In the genomic region with DNA sequence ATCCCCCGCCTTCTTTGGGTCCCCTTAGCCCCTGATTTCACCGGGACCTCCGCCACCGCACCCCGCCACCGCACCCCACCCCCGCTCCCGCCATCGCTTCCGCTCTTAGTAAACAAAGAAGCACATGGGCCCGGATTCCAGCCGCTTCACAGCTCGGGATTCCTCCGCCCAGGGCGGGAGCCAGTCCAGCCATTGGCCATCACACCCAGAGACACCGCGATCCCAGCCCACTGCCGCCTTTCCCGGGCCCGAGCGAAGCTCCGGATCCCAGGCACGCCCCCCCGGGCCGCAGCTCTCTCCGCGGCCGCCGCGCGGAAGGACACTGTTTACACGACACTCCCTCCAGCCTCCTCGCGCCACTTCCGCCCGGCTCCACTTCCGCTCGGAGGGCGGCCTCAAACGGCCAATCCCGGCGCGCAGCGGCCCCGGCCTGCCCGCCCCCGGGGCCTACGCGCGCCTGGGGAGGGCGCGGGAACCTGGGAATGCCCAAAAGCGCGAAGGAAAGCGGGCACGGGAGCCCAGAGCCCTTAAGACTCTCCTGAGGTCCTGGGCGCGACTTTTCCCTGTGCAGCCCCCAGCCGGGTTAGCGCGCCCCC, we compare ENCODE assay signal across 1 cellular context.
TF ChIP-seq lines count a peak whose summit lies in the region.

No MANE protein-coding gene starts in this region.

TF ChIP-seq in HEK293, 187 proteins besides CTCF, POLR2A, EP300 and RAD21 (continued from another document and continues in another):
- TF ChIP-seq, protein P1, sequence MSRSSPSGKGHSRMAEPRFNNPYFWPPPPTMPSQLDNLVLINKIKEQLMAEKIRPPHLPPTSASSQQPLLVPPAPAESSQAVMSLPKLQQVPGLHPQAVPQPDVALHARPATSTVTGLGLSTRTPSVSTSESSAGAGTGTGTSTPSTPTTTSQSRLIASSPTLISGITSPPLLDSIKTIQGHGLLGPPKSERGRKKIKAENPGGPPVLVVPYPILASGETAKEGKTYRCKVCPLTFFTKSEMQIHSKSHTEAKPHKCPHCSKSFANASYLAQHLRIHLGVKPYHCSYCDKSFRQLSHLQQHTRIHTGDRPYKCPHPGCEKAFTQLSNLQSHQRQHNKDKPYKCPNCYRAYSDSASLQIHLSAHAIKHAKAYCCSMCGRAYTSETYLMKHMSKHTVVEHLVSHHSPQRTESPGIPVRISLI (tag by site-specific recombination; IDR thresholded peaks at IDR 0.05), result no peak
- TF ChIP-seq ZNF140 (tag by site-specific recombination; IDR thresholded peaks at IDR 0.05), result no peak
- TF ChIP-seq, protein P2, sequence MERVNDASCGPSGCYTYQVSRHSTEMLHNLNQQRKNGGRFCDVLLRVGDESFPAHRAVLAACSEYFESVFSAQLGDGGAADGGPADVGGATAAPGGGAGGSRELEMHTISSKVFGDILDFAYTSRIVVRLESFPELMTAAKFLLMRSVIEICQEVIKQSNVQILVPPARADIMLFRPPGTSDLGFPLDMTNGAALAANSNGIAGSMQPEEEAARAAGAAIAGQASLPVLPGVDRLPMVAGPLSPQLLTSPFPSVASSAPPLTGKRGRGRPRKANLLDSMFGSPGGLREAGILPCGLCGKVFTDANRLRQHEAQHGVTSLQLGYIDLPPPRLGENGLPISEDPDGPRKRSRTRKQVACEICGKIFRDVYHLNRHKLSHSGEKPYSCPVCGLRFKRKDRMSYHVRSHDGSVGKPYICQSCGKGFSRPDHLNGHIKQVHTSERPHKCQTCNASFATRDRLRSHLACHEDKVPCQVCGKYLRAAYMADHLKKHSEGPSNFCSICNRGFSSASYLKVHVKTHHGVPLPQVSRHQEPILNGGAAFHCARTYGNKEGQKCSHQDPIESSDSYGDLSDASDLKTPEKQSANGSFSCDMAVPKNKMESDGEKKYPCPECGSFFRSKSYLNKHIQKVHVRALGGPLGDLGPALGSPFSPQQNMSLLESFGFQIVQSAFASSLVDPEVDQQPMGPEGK (tag by site-specific recombination; IDR thresholded peaks at IDR 0.05), result peak; percentile 83
- TF ChIP-seq, protein P3, sequence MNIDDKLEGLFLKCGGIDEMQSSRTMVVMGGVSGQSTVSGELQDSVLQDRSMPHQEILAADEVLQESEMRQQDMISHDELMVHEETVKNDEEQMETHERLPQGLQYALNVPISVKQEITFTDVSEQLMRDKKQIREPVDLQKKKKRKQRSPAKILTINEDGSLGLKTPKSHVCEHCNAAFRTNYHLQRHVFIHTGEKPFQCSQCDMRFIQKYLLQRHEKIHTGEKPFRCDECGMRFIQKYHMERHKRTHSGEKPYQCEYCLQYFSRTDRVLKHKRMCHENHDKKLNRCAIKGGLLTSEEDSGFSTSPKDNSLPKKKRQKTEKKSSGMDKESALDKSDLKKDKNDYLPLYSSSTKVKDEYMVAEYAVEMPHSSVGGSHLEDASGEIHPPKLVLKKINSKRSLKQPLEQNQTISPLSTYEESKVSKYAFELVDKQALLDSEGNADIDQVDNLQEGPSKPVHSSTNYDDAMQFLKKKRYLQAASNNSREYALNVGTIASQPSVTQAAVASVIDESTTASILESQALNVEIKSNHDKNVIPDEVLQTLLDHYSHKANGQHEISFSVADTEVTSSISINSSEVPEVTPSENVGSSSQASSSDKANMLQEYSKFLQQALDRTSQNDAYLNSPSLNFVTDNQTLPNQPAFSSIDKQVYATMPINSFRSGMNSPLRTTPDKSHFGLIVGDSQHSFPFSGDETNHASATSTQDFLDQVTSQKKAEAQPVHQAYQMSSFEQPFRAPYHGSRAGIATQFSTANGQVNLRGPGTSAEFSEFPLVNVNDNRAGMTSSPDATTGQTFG (tag by site-specific recombination; IDR thresholded peaks at IDR 0.05; ENCODE audit: borderline replicate concordance), result no peak
- no peak for TF ChIP-seq ZNF521 (tag by site-specific recombination; IDR thresholded peaks at IDR 0.05)
- TF ChIP-seq ZNF48 (tag by site-specific recombination; IDR thresholded peaks at IDR 0.05), result no peak
- TF ChIP-seq KLF8 (tag by site-specific recombination; IDR thresholded peaks at IDR 0.05), result peak; percentile 93
- TF ChIP-seq, protein P4, sequence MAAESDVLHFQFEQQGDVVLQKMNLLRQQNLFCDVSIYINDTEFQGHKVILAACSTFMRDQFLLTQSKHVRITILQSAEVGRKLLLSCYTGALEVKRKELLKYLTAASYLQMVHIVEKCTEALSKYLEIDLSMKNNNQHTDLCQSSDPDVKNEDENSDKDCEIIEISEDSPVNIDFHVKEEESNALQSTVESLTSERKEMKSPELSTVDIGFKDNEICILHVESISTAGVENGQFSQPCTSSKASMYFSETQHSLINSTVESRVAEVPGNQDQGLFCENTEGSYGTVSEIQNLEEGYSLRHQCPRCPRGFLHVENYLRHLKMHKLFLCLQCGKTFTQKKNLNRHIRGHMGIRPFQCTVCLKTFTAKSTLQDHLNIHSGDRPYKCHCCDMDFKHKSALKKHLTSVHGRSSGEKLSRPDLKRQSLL (tag by site-specific recombination; IDR thresholded peaks at IDR 0.05), result peak; percentile 31; the same call in 1 of the 2 replicates
- TF ChIP-seq, protein P5, sequence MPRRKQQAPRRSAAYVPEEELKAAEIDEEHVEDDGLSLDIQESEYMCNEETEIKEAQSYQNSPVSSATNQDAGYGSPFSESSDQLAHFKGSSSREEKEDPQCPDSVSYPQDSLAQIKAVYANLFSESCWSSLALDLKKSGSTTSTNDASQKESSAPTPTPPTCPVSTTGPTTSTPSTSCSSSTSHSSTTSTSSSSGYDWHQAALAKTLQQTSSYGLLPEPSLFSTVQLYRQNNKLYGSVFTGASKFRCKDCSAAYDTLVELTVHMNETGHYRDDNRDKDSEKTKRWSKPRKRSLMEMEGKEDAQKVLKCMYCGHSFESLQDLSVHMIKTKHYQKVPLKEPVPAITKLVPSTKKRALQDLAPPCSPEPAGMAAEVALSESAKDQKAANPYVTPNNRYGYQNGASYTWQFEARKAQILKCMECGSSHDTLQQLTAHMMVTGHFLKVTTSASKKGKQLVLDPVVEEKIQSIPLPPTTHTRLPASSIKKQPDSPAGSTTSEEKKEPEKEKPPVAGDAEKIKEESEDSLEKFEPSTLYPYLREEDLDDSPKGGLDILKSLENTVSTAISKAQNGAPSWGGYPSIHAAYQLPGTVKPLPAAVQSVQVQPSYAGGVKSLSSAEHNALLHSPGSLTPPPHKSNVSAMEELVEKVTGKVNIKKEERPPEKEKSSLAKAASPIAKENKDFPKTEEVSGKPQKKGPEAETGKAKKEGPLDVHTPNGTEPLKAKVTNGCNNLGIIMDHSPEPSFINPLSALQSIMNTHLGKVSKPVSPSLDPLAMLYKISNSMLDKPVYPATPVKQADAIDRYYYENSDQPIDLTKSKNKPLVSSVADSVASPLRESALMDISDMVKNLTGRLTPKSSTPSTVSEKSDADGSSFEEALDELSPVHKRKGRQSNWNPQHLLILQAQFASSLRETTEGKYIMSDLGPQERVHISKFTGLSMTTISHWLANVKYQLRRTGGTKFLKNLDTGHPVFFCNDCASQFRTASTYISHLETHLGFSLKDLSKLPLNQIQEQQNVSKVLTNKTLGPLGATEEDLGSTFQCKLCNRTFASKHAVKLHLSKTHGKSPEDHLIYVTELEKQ (tag by site-specific recombination; IDR thresholded peaks at IDR 0.05; ENCODE audit: borderline replicate concordance), result no peak
- TF ChIP-seq ZFHX2 (tag by site-specific recombination; conservative IDR thresholded peaks at IDR 0.05), result peak; percentile 97
- TF ChIP-seq HOXA7 (CRISPR knock-in tag; IDR thresholded peaks at IDR 0.05; ENCODE audit: borderline replicate concordance), result no peak
- TF ChIP-seq KLF16 (tag by site-specific recombination; IDR thresholded peaks at IDR 0.05), result peak; percentile 97
- no peak for TF ChIP-seq PRDM1 (tag by site-specific recombination; IDR thresholded peaks at IDR 0.05)
- TF ChIP-seq ZNF629 (tag by site-specific recombination; IDR thresholded peaks at IDR 0.05), result peak; percentile 71
- TF ChIP-seq, protein P6, sequence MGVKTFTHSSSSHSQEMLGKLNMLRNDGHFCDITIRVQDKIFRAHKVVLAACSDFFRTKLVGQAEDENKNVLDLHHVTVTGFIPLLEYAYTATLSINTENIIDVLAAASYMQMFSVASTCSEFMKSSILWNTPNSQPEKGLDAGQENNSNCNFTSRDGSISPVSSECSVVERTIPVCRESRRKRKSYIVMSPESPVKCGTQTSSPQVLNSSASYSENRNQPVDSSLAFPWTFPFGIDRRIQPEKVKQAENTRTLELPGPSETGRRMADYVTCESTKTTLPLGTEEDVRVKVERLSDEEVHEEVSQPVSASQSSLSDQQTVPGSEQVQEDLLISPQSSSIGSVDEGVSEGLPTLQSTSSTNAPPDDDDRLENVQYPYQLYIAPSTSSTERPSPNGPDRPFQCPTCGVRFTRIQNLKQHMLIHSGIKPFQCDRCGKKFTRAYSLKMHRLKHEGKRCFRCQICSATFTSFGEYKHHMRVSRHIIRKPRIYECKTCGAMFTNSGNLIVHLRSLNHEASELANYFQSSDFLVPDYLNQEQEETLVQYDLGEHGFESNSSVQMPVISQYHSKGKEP (tag by site-specific recombination; IDR thresholded peaks at IDR 0.05), result no peak
- TF ChIP-seq ZNF174 (tag by site-specific recombination; IDR thresholded peaks at IDR 0.05), result no peak
- no peak for TF ChIP-seq ZNF548 (tag by site-specific recombination; IDR thresholded peaks at IDR 0.05)
- TF ChIP-seq, protein P7, sequence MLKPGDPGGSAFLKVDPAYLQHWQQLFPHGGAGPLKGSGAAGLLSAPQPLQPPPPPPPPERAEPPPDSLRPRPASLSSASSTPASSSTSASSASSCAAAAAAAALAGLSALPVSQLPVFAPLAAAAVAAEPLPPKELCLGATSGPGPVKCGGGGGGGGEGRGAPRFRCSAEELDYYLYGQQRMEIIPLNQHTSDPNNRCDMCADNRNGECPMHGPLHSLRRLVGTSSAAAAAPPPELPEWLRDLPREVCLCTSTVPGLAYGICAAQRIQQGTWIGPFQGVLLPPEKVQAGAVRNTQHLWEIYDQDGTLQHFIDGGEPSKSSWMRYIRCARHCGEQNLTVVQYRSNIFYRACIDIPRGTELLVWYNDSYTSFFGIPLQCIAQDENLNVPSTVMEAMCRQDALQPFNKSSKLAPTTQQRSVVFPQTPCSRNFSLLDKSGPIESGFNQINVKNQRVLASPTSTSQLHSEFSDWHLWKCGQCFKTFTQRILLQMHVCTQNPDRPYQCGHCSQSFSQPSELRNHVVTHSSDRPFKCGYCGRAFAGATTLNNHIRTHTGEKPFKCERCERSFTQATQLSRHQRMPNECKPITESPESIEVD (tag by site-specific recombination; IDR thresholded peaks at IDR 0.05), result no peak
- TF ChIP-seq ZXDB (tag by site-specific recombination; IDR thresholded peaks at IDR 0.05), result peak; percentile 90
- TF ChIP-seq MZF1 (tag by site-specific recombination; IDR thresholded peaks at IDR 0.05; ENCODE audit: borderline replicate concordance), result no peak
- no peak for TF ChIP-seq ZNF423 (tag by site-specific recombination; IDR thresholded peaks at IDR 0.05)
- no peak for TF ChIP-seq ZNF514 (tag by site-specific recombination; IDR thresholded peaks at IDR 0.05)
- TF ChIP-seq ZNF112 (tag by site-specific recombination; IDR thresholded peaks at IDR 0.05), result no peak
- peak; percentile 98 for TF ChIP-seq KLF9 (tag by site-specific recombination; IDR thresholded peaks at IDR 0.05; ENCODE audit: low read depth)
- no peak for TF ChIP-seq ZNF132 (tag by site-specific recombination; IDR thresholded peaks at IDR 0.05; ENCODE audit: borderline replicate concordance)
- no peak for TF ChIP-seq ZBTB1 (tag by site-specific recombination; IDR thresholded peaks at IDR 0.05)
- no peak for TF ChIP-seq ZNF354C (tag by site-specific recombination; IDR thresholded peaks at IDR 0.05; ENCODE audit: borderline replicate concordance, low read depth)
- peak; percentile 93 for TF ChIP-seq ZBTB48 (tag by site-specific recombination; IDR thresholded peaks at IDR 0.05)
- TF ChIP-seq MEIS1 (CRISPR knock-in tag; IDR thresholded peaks at IDR 0.05; ENCODE audit: borderline replicate concordance), result no peak
- no peak for TF ChIP-seq ZNF404 (tag by site-specific recombination; IDR thresholded peaks at IDR 0.05)
- TF ChIP-seq ZNF791 (tag by site-specific recombination; IDR thresholded peaks at IDR 0.05), result no peak
- TF ChIP-seq ZNF660 (tag by site-specific recombination; IDR thresholded peaks at IDR 0.05), result peak; percentile 91
- TF ChIP-seq, protein P8, sequence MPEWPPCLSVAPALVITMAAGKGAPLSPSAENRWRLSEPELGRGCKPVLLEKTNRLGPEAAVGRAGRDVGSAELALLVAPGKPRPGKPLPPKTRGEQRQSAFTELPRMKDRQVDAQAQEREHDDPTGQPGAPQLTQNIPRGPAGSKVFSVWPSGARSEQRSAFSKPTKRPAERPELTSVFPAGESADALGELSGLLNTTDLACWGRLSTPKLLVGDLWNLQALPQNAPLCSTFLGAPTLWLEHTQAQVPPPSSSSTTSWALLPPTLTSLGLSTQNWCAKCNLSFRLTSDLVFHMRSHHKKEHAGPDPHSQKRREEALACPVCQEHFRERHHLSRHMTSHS (tag by site-specific recombination; IDR thresholded peaks at IDR 0.05), result no peak
- no peak for TF ChIP-seq ZNF558 (tag by site-specific recombination; IDR thresholded peaks at IDR 0.05)
- no peak for TF ChIP-seq ZNF335 (tag by site-specific recombination; conservative IDR thresholded peaks at IDR 0.05)
- TF ChIP-seq, protein P9, sequence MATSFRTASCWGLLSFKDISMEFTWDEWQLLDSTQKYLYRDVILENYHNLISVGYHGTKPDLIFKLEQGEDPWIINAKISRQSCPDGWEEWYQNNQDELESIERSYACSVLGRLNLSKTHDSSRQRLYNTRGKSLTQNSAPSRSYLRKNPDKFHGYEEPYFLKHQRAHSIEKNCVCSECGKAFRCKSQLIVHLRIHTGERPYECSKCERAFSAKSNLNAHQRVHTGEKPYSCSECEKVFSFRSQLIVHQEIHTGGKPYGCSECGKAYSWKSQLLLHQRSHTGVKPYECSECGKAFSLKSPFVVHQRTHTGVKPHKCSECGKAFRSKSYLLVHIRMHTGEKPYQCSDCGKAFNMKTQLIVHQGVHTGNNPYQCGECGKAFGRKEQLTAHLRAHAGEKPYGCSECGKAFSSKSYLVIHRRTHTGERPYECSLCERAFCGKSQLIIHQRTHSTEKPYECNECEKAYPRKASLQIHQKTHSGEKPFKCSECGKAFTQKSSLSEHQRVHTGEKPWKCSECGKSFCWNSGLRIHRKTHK (tag by site-specific recombination; IDR thresholded peaks at IDR 0.05), result no peak
- peak; percentile 57; the same call in 1 of the 2 replicates for TF ChIP-seq YY2 (tag by site-specific recombination; IDR thresholded peaks at IDR 0.05)
- TF ChIP-seq ZNF248 (tag by site-specific recombination; IDR thresholded peaks at IDR 0.05), result no peak
- TF ChIP-seq, protein P10, sequence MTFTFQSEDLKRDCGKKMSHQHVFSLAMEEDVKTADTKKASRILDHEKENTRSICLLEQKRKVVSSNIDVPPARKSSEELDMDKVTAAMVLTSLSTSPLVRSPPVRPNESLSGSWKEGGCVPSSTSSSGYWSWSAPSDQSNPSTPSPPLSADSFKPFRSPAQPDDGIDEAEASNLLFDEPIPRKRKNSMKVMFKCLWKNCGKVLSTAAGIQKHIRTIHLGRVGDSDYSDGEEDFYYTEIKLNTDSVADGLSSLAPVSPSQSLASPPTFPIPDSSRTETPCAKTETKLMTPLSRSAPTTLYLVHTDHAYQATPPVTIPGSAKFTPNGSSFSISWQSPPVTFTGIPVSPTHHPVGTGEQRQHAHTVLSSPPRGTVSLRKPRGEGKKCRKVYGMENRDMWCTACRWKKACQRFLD (tag by site-specific recombination; IDR thresholded peaks at IDR 0.05), result peak; percentile 85
